Comparison of ENCODE assay signal across 18 cellular contexts in the genomic region with DNA sequence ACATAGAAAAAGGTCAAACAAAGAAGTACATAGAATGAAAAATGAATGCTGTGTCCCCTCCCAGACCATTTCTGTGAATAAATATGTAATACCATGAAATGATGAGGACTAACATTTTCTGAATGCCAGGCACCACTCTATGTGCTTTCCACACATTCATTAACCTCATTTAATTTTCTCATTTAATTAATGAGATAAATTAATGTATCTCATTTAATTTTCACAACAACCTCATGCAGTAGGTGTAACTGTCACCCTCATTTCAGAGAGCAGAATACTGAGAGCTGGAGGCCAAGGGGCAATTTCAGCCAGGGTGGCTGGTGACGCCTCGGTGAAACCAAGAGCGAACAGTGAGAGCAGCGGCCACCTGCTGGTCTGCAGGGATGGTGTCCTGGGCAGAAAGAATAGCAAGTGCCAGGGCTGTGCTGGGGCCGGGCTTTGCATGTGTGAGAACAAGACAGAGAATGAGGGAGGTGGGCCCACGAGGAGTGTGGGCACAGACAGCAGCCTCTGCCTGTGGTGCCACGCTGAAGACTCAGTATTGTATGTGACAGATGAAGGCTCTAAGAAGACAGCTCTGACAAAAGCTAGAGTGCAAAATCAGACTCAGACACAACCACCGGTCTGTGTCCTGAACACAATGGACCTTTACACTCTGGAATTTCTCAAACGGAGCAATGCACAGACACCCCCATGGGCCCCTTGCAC. TPM values are rescaled to one million over a fixed set of nuclear protein-coding genes. Genes with fewer than 3 reads are reported as not detected.
DNase-seq lines count a peak whose midpoint lies in the region; ATAC-seq and TF ChIP-seq lines count a peak whose summit lies in the region.
"Had no signal": no experiment of that assay in that cellular context is flagged by ENCODE, and none has a peak within 500 bp of the region (broad histone marks: within the 10 kb centered on the region; RNA-seq: fewer than 3 reads in every experiment).

No MANE protein-coding gene starts in this region.

- H2AFZ ChIP-seq in OCI-LY1 (ENCODE audit: low read length) (no peak overlapping the region), neural progenitor cell (replicated peaks) (no peak overlapping the region)

- TF ChIP-seq CTCF in Caco-2 (IDR thresholded peaks at IDR 0.05; ENCODE audit: insufficient read depth in 1 of 2, low read depth in 1 of 2, low read length in 1 of 2, severe bottlenecking in 1 of 2, unreplicated experiment in 1 of 2), result peak; percentile 29 to 44
- peak; percentile 19; the same call in 1 of the 2 replicates for TF ChIP-seq CTCF in OCI-LY1 (IDR thresholded peaks at IDR 0.05; ENCODE audit: low read length)
- TF ChIP-seq CTCF in endodermal cell (conservative IDR thresholded peaks at IDR 0.05), result peak; percentile 65
- TF ChIP-seq CTCF in neural progenitor cell (IDR thresholded peaks at IDR 0.05), result peak; percentile 39

- CTCF ChIA-PET in Caco-2 (lab: Charles Lee), result no interaction called here

- H3K36me3 ChIP-seq in Caco-2 (ENCODE audit: control insufficient read depth, insufficient read depth, low read length) (no peaks in the 10 kb centered on the region; the same call in 1 of the 2 replicates), OCI-LY1 (ENCODE audit: insufficient read depth, low read length) (peaks cover 8% of the 10 kb centered on the region), endodermal cell (ENCODE audit: control insufficient read depth, insufficient read depth, low read length) (no peaks in the 10 kb centered on the region), neural progenitor cell (no peaks in the 10 kb centered on the region)
- H3K36me3 ChIP-seq: MG63 had no signal

- H3K27ac Mint-ChIP-seq in Caco-2 (ENCODE audit: unreplicated experiment), result no peak overlapping the region
- no peak overlapping the region for H3K27ac Mint-ChIP-seq in endodermal cell
- peak overlapping the region; percentile 63 for H3K27ac Mint-ChIP-seq in neural progenitor cell
- H3K27ac Mint-ChIP-seq: natural killer cell; stimulated activated memory B cell treated with anti-CD40 and anti-IgM and Interleukin-4, amounts not matched to agents 10 μg/mL and 1 μg/mL and 100 μg/mL, for 72 hours had no signal

- no peak overlapping the region for H3K4me3 Mint-ChIP-seq in Caco-2 (ENCODE audit: unreplicated experiment)
- H3K4me3 Mint-ChIP-seq in endodermal cell, result no peak overlapping the region
- no peak overlapping the region for H3K4me3 Mint-ChIP-seq in neural progenitor cell
- H3K4me3 Mint-ChIP-seq: natural killer cell; stimulated activated memory B cell treated with anti-CD40 and anti-IgM and Interleukin-4, amounts not matched to agents 10 μg/mL and 1 μg/mL and 100 μg/mL, for 72 hours had no signal

- peak in 1 of 2 experiments; percentile 33 for DNase-seq in Caco-2
- DNase-seq in endodermal cell, result peak; percentile 59
- peak; percentile 46 for DNase-seq in neural progenitor cell (ENCODE audit: low spot score)
- no peak for DNase-seq in NOMO-1 treated with DMSO at 0.1 percent for 48 hours (lab: John Stamatoyannopoulos, UW; ENCODE audit: unreplicated experiment)
- DNase-seq in NCI-H1092 (lab: John Stamatoyannopoulos, UW), result no peak
- DNase-seq in NK-92 (lab: John Stamatoyannopoulos, UW; ENCODE audit: unreplicated experiment), result no peak
- DNase-seq: activated CD4-positive, alpha-beta T cell treated with anti-CD3 and anti-CD28 coated beads for 48 hours; esophagus squamous epithelium; HCEC 1CT; left ventricle myocardium superior; MG63; natural killer cell; NCI-H2081 treated with DMSO at 0.1 percent for 48 hours; NCI-H82; T-helper 9 cell had no signal

- H4K20me1 ChIP-seq in OCI-LY1 (ENCODE audit: insufficient read depth, low read length), result no peaks in the 10 kb centered on the region
- H4K20me1 ChIP-seq in neural progenitor cell (ENCODE audit: low read depth), result no peaks in the 10 kb centered on the region

- H3K27me3 ChIP-seq in Caco-2 (replicated peaks; ENCODE audit: control insufficient read depth, insufficient read depth, low read length) (no peaks in the 10 kb centered on the region), OCI-LY1 (ENCODE audit: insufficient read depth, low read length) (no peaks in the 10 kb centered on the region), endodermal cell (ENCODE audit: control insufficient read depth, insufficient read depth, low read length, poor library complexity, severe bottlenecking) (no peaks in the 10 kb centered on the region), neural progenitor cell (no peaks in the 10 kb centered on the region)
- H3K27me3 ChIP-seq: esophagus squamous epithelium, MG63 had no signal

- H3K4me3 ChIP-seq in Caco-2 (ENCODE audit: low read depth, low read length) (no peak overlapping the region), OCI-LY1 (ENCODE audit: low read depth, low read length, poor library complexity, severe bottlenecking) (no peak overlapping the region), endodermal cell (ENCODE audit: low read length) (no peak overlapping the region), neural progenitor cell (no peak overlapping the region)
- H3K4me3 ChIP-seq: esophagus squamous epithelium, MG63 had no signal

- H3K27ac ChIP-seq in OCI-LY1 (ENCODE audit: low read depth, low read length, poor library complexity, severe bottlenecking) (no peak overlapping the region), endodermal cell (ENCODE audit: low read depth, low read length) (peak overlapping the region; percentile 73), neural progenitor cell (no peak overlapping the region)
- H3K27ac ChIP-seq: esophagus squamous epithelium had no signal

- POLR2A ChIA-PET in Caco-2 (lab: Charles Lee), result no interaction called here

- no peak overlapping the region for H3K4me2 ChIP-seq in OCI-LY1 (ENCODE audit: low read length)
- no peak overlapping the region for H3K4me2 ChIP-seq in neural progenitor cell

- no peaks in the 10 kb centered on the region for H3K9me3 ChIP-seq in Caco-2
- H3K9me3 ChIP-seq in OCI-LY1 (ENCODE audit: low read length), result no peaks in the 10 kb centered on the region
- no peaks in the 10 kb centered on the region for H3K9me3 ChIP-seq in endodermal cell (ENCODE audit: control insufficient read depth, low read length)
- no peaks in the 10 kb centered on the region for H3K9me3 ChIP-seq in neural progenitor cell (ENCODE audit: low read depth)
- H3K9me3 ChIP-seq: esophagus squamous epithelium, MG63 had no signal

- H3K79me2 ChIP-seq in OCI-LY1 (ENCODE audit: insufficient read depth, low read length), result no peaks in the 10 kb centered on the region
- H3K79me2 ChIP-seq in neural progenitor cell (ENCODE audit: low read depth), result no peaks in the 10 kb centered on the region

- 75 to 87% methylated on average over 9 of the region's 9 CpGs for WGBS in endodermal cell (ENCODE audit: insufficient coverage in 1 of 2, insufficient read length in 1 of 2), 2 experiments

- no peaks in the 10 kb centered on the region for H3K9me3 Mint-ChIP-seq in Caco-2 (ENCODE audit: unreplicated experiment)
- H3K9me3 Mint-ChIP-seq in endodermal cell, result no peaks in the 10 kb centered on the region
- no peaks in the 10 kb centered on the region for H3K9me3 Mint-ChIP-seq in neural progenitor cell
- H3K9me3 Mint-ChIP-seq: natural killer cell; stimulated activated memory B cell treated with anti-CD40 and anti-IgM and Interleukin-4, amounts not matched to agents 10 μg/mL and 1 μg/mL and 100 μg/mL, for 72 hours had no signal

- BruUV-seq in Caco-2 (replicated peaks; lab: Mats Ljungman, UMichigan), result no TSS peak

- H3K4me1 Mint-ChIP-seq in Caco-2 (ENCODE audit: low read depth, unreplicated experiment) (peaks cover 7% of the 10 kb centered on the region), endodermal cell (peaks cover 5% of the 10 kb centered on the region), neural progenitor cell (peaks cover 5% of the 10 kb centered on the region)

- H3K9me2 ChIP-seq in OCI-LY1 (ENCODE audit: low read depth, low read length), result no peaks in the 10 kb centered on the region

- H3K9ac ChIP-seq in OCI-LY1 (ENCODE audit: low read length) (no peak overlapping the region), endodermal cell (ENCODE audit: extremely low read depth, low read length, poor library complexity, severe bottlenecking) (no peak overlapping the region), neural progenitor cell (no peak overlapping the region)

- intact Hi-C loops in Caco-2 (cut with micrococcal nuclease; ENCODE audit: unreplicated experiment), result loop anchor here (10.0 kb wide), 1 partner anchor 113 kb away; no protein-coding TSS in a partner anchor

- no peak for ATAC-seq in HG02840 (IDR thresholded peaks at IDR 0.05; ENCODE audit: low FRiP score, unreplicated experiment)
- ATAC-seq: left ventricle myocardium superior; natural killer cell; stimulated activated memory B cell treated with anti-CD40 and anti-IgM and Interleukin-4, amounts not matched to agents 10 μg/mL and 1 μg/mL and 100 μg/mL, for 72 hours had no signal

- no peaks in the 10 kb centered on the region for H3K27me3 Mint-ChIP-seq in Caco-2 (ENCODE audit: insufficient read depth, unreplicated experiment)
- no peaks in the 10 kb centered on the region for H3K27me3 Mint-ChIP-seq in endodermal cell (ENCODE audit: insufficient read depth)
- no peaks in the 10 kb centered on the region for H3K27me3 Mint-ChIP-seq in neural progenitor cell (ENCODE audit: insufficient read depth, low read depth)
- H3K27me3 Mint-ChIP-seq: stimulated activated memory B cell treated with anti-CD40 and anti-IgM and Interleukin-4, amounts not matched to agents 10 μg/mL and 1 μg/mL and 100 μg/mL, for 72 hours had no signal

- H3K36me3 Mint-ChIP-seq in Caco-2 (ENCODE audit: insufficient read depth, unreplicated experiment) (peaks cover 6% of the 10 kb centered on the region), endodermal cell (ENCODE audit: low read depth) (peaks cover 10% of the 10 kb centered on the region), neural progenitor cell (peaks cover 4% of the 10 kb centered on the region)
- H3K36me3 Mint-ChIP-seq: natural killer cell had no signal

- H3F3A ChIP-seq in OCI-LY1 (ENCODE audit: insufficient read depth, low read length), result no peaks in the 10 kb centered on the region
- H3F3A ChIP-seq in neural progenitor cell (ENCODE audit: low read depth), result no peaks in the 10 kb centered on the region

- H3K4me1 ChIP-seq in Caco-2 (peaks cover 24% of the 10 kb centered on the region), OCI-LY1 (ENCODE audit: insufficient read depth, low read length, severe bottlenecking) (no peaks in the 10 kb centered on the region), endodermal cell (ENCODE audit: control insufficient read depth, insufficient read depth, low read length) (no peaks in the 10 kb centered on the region), neural progenitor cell (peaks cover 6% of the 10 kb centered on the region)

RNA-seq across cellular contexts. Expression of a gene that starts 1.8 kb away (rescaled TPM):
- total RNA-seq in Caco-2 (2022), result 1.3 and 1.5 TPM in 2 replicates
- not detected for total RNA-seq in endodermal cell
- polyA plus RNA-seq in endodermal cell (2013, experiment 1 of 2), result not detected
- not detected for polyA plus RNA-seq in endodermal cell (2013, experiment 2 of 2)
- not detected in 2 replicates for total RNA-seq in neural progenitor cell (ENCODE audit: low replicate concordance)
- total RNA-seq: left ventricle myocardium superior had no signal

Comparison
In these comparisons a context has a peak if more than half of its experiments do, and no peak if none do; other contexts are left out.
1. DNase-seq: peak in endodermal cell (single experiment) and neural progenitor cell (single experiment); none in NOMO-1 treated with DMSO at 0.1 percent for 48 hours (single experiment), NCI-H1092 (single experiment) and NK-92 (single experiment).
2. Peak in every context shown above with its lines, with median percentiles within 50 percentile points of each other: CTCF ChIP-seq.